8 cellular contexts compared by ENCODE assay signal in the genomic region with DNA sequence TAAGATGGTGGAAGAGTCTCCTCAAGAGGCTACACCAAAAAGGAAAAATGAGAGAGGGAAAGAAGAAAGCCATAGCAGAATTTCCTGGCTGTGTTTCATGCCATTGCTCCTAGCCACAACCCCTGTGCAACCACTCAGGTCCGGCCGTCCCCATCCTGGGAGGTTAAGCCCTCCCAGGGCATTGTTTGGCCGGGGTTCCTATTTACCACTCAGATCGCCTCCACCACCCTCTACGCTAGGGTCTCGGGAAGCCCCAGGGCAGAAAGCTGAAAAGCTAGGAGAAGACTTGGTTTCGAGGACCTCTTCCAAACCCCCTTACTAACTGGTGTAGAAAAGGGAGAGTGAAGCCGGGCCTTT. TPM values are rescaled to one million over a fixed set of nuclear protein-coding genes. Genes with fewer than 3 reads are reported as not detected.
DNase-seq lines count a peak whose midpoint lies in the region; ATAC-seq and TF ChIP-seq lines count a peak whose summit lies in the region.

No MANE protein-coding gene starts in this region.

- H3K9me3 ChIP-seq in HUES64 (ENCODE audit: insufficient read depth, low read depth, low read length) (no peaks in the 10 kb centered on the region), WERI-Rb-1 (ENCODE audit: severe bottlenecking) (no peaks in the 10 kb centered on the region), muscle layer of colon (ENCODE audit: low read length) (no peaks in the 10 kb centered on the region), transverse colon (no peaks in the 10 kb centered on the region)

- TF ChIP-seq EP300 in transverse colon (IDR thresholded peaks at IDR 0.05; ENCODE audit: low read depth) = no peak

- H3K4me1 ChIP-seq in HUES64 (ENCODE audit: insufficient read depth, low read length) (peaks cover 15% of the 10 kb centered on the region), muscle layer of colon (ENCODE audit: insufficient read depth, low read length) (peaks cover 23% of the 10 kb centered on the region), transverse colon (peaks cover 10 to 52% (median 26%) of the 10 kb centered on the region in 4 donors)

- H3K9ac ChIP-seq in HUES64 (ENCODE audit: low read depth, low read length) (peak overlapping the region; percentile 96), muscle layer of colon (ENCODE audit: low read length) (peak overlapping the region; percentile 89)

- WGBS in HUES64 = under 1% methylated on average over 8 of the region's 8 CpGs
- WGBS in transverse colon (ENCODE audit: low coverage in 1 of 2), 2 donors = 0% methylated on average over 1 to 8 of the region's 8 CpGs

- H3K4me3 ChIP-seq in HUES64 (ENCODE audit: low read length) = peak overlapping the region; percentile 83
- peak overlapping the region; percentile 96 for H3K4me3 ChIP-seq in WERI-Rb-1 (ENCODE audit: low read depth, low read length)
- H3K4me3 ChIP-seq in muscle layer of colon (ENCODE audit: low read depth in 1 of 2, low read length in 2 of 2) = peak overlapping the region; percentile 71 to 97
- H3K4me3 ChIP-seq in transverse colon = peak overlapping the region; percentile 78 to 98 (median 90)

- DNase-seq in NCI-H1092 treated with DMSO at 0.1 percent for 48 hours (lab: John Stamatoyannopoulos, UW) (peak; percentile 46), NCI-H1092 (lab: John Stamatoyannopoulos, UW) (no peak), WERI-Rb-1 (peak; percentile 59), epithelial cell of prostate (ENCODE audit: low read depth, low spot score) (no peak), transverse colon (peak; percentile 31)

- no peak for TF ChIP-seq POLR2A in transverse colon (IDR thresholded peaks at IDR 0.05)

- ATAC-seq in GM21723 (IDR thresholded peaks at IDR 0.05; ENCODE audit: unreplicated experiment) = peak; percentile 20

- H3K27ac ChIP-seq in HUES64 (ENCODE audit: low read depth, low read length) (peak overlapping the region; percentile 86), WERI-Rb-1 (peak overlapping the region; percentile 93), epithelial cell of prostate (peak overlapping the region; percentile 84), muscle layer of colon (ENCODE audit: low read depth, low read length) (peak overlapping the region; percentile 84), transverse colon (peak overlapping the region; percentile 96 to 99 (median 96))

- TF ChIP-seq CTCF in WERI-Rb-1 (IDR thresholded peaks at IDR 0.05; ENCODE audit: low read depth, low read length) (no peak), transverse colon (IDR thresholded peaks at IDR 0.05) (no peak)

- H3K36me3 ChIP-seq in HUES64 (ENCODE audit: insufficient read depth, low read length) (peaks cover 13% of the 10 kb centered on the region), WERI-Rb-1 (peaks cover 9% of the 10 kb centered on the region), muscle layer of colon (ENCODE audit: insufficient read depth, low read length) (peaks cover 4% of the 10 kb centered on the region), transverse colon (peaks cover 0 to 7% (median 0%) of the 10 kb centered on the region in 4 donors)

- H3K27me3 ChIP-seq in HUES64 (ENCODE audit: insufficient read depth, low read length) (no peaks in the 10 kb centered on the region), WERI-Rb-1 (ENCODE audit: insufficient read depth, low read depth, severe bottlenecking) (no peaks in the 10 kb centered on the region), muscle layer of colon (ENCODE audit: control insufficient read depth in 1 of 2, insufficient read depth in 2 of 2, low read length in 2 of 2) (no peaks in the 10 kb centered on the region), transverse colon (no peaks in the 10 kb centered on the region)

- intact Hi-C loops in transverse colon (cut with DNase I; ENCODE audit: low total_unique reads) = no loop called here

- in situ Hi-C loops in transverse colon (cut with MboI; ENCODE audit: low pct_ligation_motif_present in 1 of 4, low pct_unique_long_range_greater_than_20kb in 1 of 4, low sequenced_read_pairs in 3 of 4) = no loop called here

RNA-seq across cellular contexts. Expression of a gene that starts 0.7 kb away (rescaled TPM):
- 19.0 TPM for polyA plus RNA-seq in HUES64 (2013, experiment 1 of 2)
- polyA plus RNA-seq in HUES64 (2013, experiment 2 of 2) = 22.6 TPM
- total RNA-seq in transverse colon = 100 to 1,000 TPM in 1 of 4 donors, 10 to 100 TPM in 3; 42.5 to 163 (median 54.7) TPM

RNA-seq across cellular contexts. Expression of a gene that starts 8.7 kb away (rescaled TPM):
- polyA plus RNA-seq in HUES64 (2013, experiment 1 of 2) = 8.8 TPM
- polyA plus RNA-seq in HUES64 (2013, experiment 2 of 2) = 9.7 TPM
- total RNA-seq in transverse colon = 10 to 100 TPM in 1 of 4 donors, 1 to 10 TPM in 3; 5.2 to 10.1 (median 8.7) TPM

RNA-seq across cellular contexts. Expression of a gene that starts 26.9 kb away (rescaled TPM):
- 5.1 TPM for polyA plus RNA-seq in HUES64 (2013, experiment 1 of 2)
- 5.8 TPM for polyA plus RNA-seq in HUES64 (2013, experiment 2 of 2)
- 10 to 100 TPM in 1 of 4 donors, 1 to 10 TPM in 3; 6.7 to 18.5 (median 8.0) TPM for total RNA-seq in transverse colon

RNA-seq across cellular contexts. Expression of a gene that starts 36.4 kb away (rescaled TPM):
- 14.2 TPM for polyA plus RNA-seq in HUES64 (2013, experiment 1 of 2)
- polyA plus RNA-seq in HUES64 (2013, experiment 2 of 2) = 15.7 TPM
- 100 to 1,000 TPM in 2 of 4 donors, 10 to 100 TPM in 2; 56.1 to 114 (median 88.9) TPM for total RNA-seq in transverse colon

Comparison
In these comparisons a context has a peak if more than half of its experiments do, and no peak if none do; other contexts are left out.
1. DNase-seq: peak in NCI-H1092 treated with DMSO at 0.1 percent for 48 hours (single experiment), WERI-Rb-1 (single experiment) and transverse colon (single experiment); none in NCI-H1092 (single experiment) and epithelial cell of prostate (single experiment).
2. Peak in every context shown above with its lines, with median percentiles within 50 percentile points of each other: H3K27ac ChIP-seq and H3K4me3 ChIP-seq.